Comparison of ENCODE assay signal across 34 cellular contexts in genomic region chr1:198535631-198536030, GRCh38. TPM values are rescaled to one million over a fixed set of nuclear protein-coding genes. Genes with fewer than 3 reads are reported as not detected.
DNase-seq lines count a peak whose midpoint lies in the region; ATAC-seq and TF ChIP-seq lines count a peak whose summit lies in the region.
"Had no signal": no experiment of that assay in that cellular context is flagged by ENCODE, and none has a peak within 500 bp of the region (broad histone marks: within the 10 kb centered on the region; RNA-seq: fewer than 3 reads in every experiment).

No MANE protein-coding gene starts in this region.

- DNase-seq in CD8-positive, alpha-beta T cell, result no peak
- no peak for DNase-seq in GM23338 (ENCODE audit: low spot score)
- DNase-seq in T-cell, result no peak
- DNase-seq in naive thymus-derived CD8-positive, alpha-beta T cell, result no peak
- DNase-seq in epidermal melanocyte (ENCODE audit: insufficient read length, low spot score), result no peak
- DNase-seq in activated CD4-positive, alpha-beta memory T cell treated with anti-CD3 and anti-CD28 coated beads, Interleukin-2, amount 10 ng/mL, durations not matched to agents 7 days and 5 days, result no peak
- no peak for DNase-seq in uterus
- DNase-seq: activated CD4-positive, alpha-beta T cell treated with anti-CD3 and anti-CD28 coated beads for 36 hours; activated naive CD4-positive, alpha-beta T cell treated with anti-CD3 and anti-CD28 coated beads, Interleukin-2, amount 10 ng/mL, durations not matched to agents 7 days and 5 days; activated T-cell treated with anti-CD3 and anti-CD28 coated beads, Interleukin-2, amount 50 U/mL, for 72 hours; aorta; Calu3; effector memory CD4-positive, alpha-beta T cell; erythroblast; head of caudate nucleus; kidney; NCI-H1048; NCI-H187; NCI-H526 treated with DMSO at 0.1 percent for 48 hours; stimulated activated CD4-positive, alpha-beta T cell treated with anti-CD3 and anti-CD28 coated beads, Interleukin-2, amount 100 ng/mL, for 24 hours; T-helper 17 cell; upper lobe of right lung had no signal

- H3K27ac ChIP-seq in CD8-positive, alpha-beta T cell (ENCODE audit: low read depth, low read length), result no peak overlapping the region
- H3K27ac ChIP-seq in GM23338 (ENCODE audit: low read depth) (no peak overlapping the region), uterus (no peak overlapping the region)
- H3K27ac ChIP-seq: coronary artery, parathyroid adenoma, SJSA1, upper lobe of right lung had no signal

- peak overlapping the region; percentile 56 for H3K27ac Mint-ChIP-seq in CD8-positive, alpha-beta T cell
- H3K27ac Mint-ChIP-seq in GM23338 (peak overlapping the region; percentile 21; the same call in 1 of the 2 replicates), T-cell (peak overlapping the region; percentile 64 to 76)
- H3K27ac Mint-ChIP-seq in naive thymus-derived CD8-positive, alpha-beta T cell, result peak overlapping the region in 8 of 10 donors; percentile 57 to 99 (median 82)
- H3K27ac Mint-ChIP-seq in activated CD4-positive, alpha-beta memory T cell treated with anti-CD3 and anti-CD28 coated beads, Interleukin-2, amount 10 ng/mL, durations not matched to agents 7 days and 5 days, result no peak overlapping the region
- H3K27ac Mint-ChIP-seq: mesothelial cell of epicardium, nephron had no signal

- CTCF ChIA-PET in CD8-positive, alpha-beta T cell (lab: Charles Lee), result interaction anchor here (1.2 to 2.5 kb wide), 6 partner anchors 12 to 146 kb away, joined by 3 to 7 read pairs (median 5); no protein-coding TSS in a partner anchor
- CTCF ChIA-PET in T-cell (lab: Charles Lee), result interaction anchor here in 1 of 2 donors (0.6 to 2.3 kb wide), 2 partner anchors 16 to 51 kb away, joined by 3 to 10 read pairs; no protein-coding TSS in a partner anchor
- CTCF ChIA-PET in activated CD4-positive, alpha-beta memory T cell treated with anti-CD3 and anti-CD28 coated beads, Interleukin-2, amount 10 ng/mL, durations not matched to agents 7 days and 5 days (lab: Charles Lee), result interaction anchor here (1.0 to 1.3 kb wide), 3 partner anchors 21 to 165 kb away, joined by 3 read pairs; no protein-coding TSS in a partner anchor

- peaks cover 68% of the 10 kb centered on the region for H3K4me1 ChIP-seq in CD8-positive, alpha-beta T cell (ENCODE audit: insufficient read depth, low read length)
- H3K4me1 ChIP-seq in GM23338 (ENCODE audit: insufficient read depth) (no peaks in the 10 kb centered on the region), uterus (no peaks in the 10 kb centered on the region)
- H3K4me1 ChIP-seq: parathyroid adenoma, SJSA1, upper lobe of right lung had no signal

- H3K9me3 Mint-ChIP-seq in CD8-positive, alpha-beta T cell, result no peaks in the 10 kb centered on the region
- no peaks in the 10 kb centered on the region for H3K9me3 Mint-ChIP-seq in GM23338
- peaks cover 0 to 8% (median 0%) of the 10 kb centered on the region in 3 donors for H3K9me3 Mint-ChIP-seq in T-cell
- peaks cover 0 to 23% (median 0%) of the 10 kb centered on the region in 9 donors for H3K9me3 Mint-ChIP-seq in naive thymus-derived CD8-positive, alpha-beta T cell
- H3K9me3 Mint-ChIP-seq in activated CD4-positive, alpha-beta memory T cell treated with anti-CD3 and anti-CD28 coated beads, Interleukin-2, amount 10 ng/mL, durations not matched to agents 7 days and 5 days, result peaks cover 8% of the 10 kb centered on the region
- H3K9me3 Mint-ChIP-seq: mesothelial cell of epicardium, nephron had no signal

- H3K4me3 ChIP-seq in CD8-positive, alpha-beta T cell (ENCODE audit: low read depth, low read length), result no peak overlapping the region
- H3K4me3 ChIP-seq in GM23338, result no peak overlapping the region
- H3K4me3 ChIP-seq in uterus, result no peak overlapping the region
- H3K4me3 ChIP-seq: BLaER1 treated with 17β-estradiol and CSF1 and Interleukin-3, amounts not matched to agents 10 nM and 100 nM; coronary artery; SJSA1; smooth muscle cell; upper lobe of right lung had no signal

- peaks cover 78% of the 10 kb centered on the region for H3K4me1 Mint-ChIP-seq in CD8-positive, alpha-beta T cell (ENCODE audit: low read depth)
- H3K4me1 Mint-ChIP-seq in GM23338, result peaks cover 13% of the 10 kb centered on the region; the same call in 2 of the 3 replicates
- peaks cover 74 to 94% (median 78%) of the 10 kb centered on the region in 3 donors for H3K4me1 Mint-ChIP-seq in T-cell
- peaks cover 34 to 83% (median 79%) of the 10 kb centered on the region in 4 donors for H3K4me1 Mint-ChIP-seq in naive thymus-derived CD8-positive, alpha-beta T cell
- H3K4me1 Mint-ChIP-seq in activated CD4-positive, alpha-beta memory T cell treated with anti-CD3 and anti-CD28 coated beads, Interleukin-2, amount 10 ng/mL, durations not matched to agents 7 days and 5 days, result peaks cover 33% of the 10 kb centered on the region

- no peak for ATAC-seq in CD8-positive, alpha-beta T cell
- ATAC-seq in GM23338 (no peak), T-cell (replicated peaks in 1 of 4) (no peak), GM21825 (IDR thresholded peaks at IDR 0.05; ENCODE audit: unreplicated experiment) (no peak)
- ATAC-seq in naive thymus-derived CD8-positive, alpha-beta T cell, result no peak
- ATAC-seq: activated CD4-positive, alpha-beta T cell treated with anti-CD3 and anti-CD28 coated beads for 36 hours; activated T-cell treated with anti-CD3 and anti-CD28 coated beads, Interleukin-2, amount 50 U/mL, for 72 hours; upper lobe of right lung had no signal

- no peak overlapping the region for H3K4me2 ChIP-seq in GM23338
- H3K4me2 ChIP-seq: smooth muscle cell had no signal

- 0 out of 2 replicates have a peak, but pooled peaks cover 10% of the 10 kb centered on the region for H3K9me2 ChIP-seq in GM23338 (ENCODE audit: insufficient read depth)

- POLR2A ChIA-PET in CD8-positive, alpha-beta T cell (lab: Charles Lee), result interaction anchor here (0.6 to 1.8 kb wide), 7 partner anchors 9 to 368 kb away, joined by 3 to 5 read pairs (median 4); no protein-coding TSS in a partner anchor
- POLR2A ChIA-PET in T-cell (lab: Charles Lee), result interaction anchor here (1.0 to 1.2 kb wide), 2 partner anchors 9 to 74 kb away, joined by 4 to 5 read pairs; no protein-coding TSS in a partner anchor
- POLR2A ChIA-PET in naive thymus-derived CD8-positive, alpha-beta T cell (lab: Charles Lee), result interaction anchor here (0.7 to 2.1 kb wide), 8 partner anchors 8 to 124 kb away, joined by 3 to 20 read pairs (median 5); no protein-coding TSS in a partner anchor
- POLR2A ChIA-PET in activated CD4-positive, alpha-beta memory T cell treated with anti-CD3 and anti-CD28 coated beads, Interleukin-2, amount 10 ng/mL, durations not matched to agents 7 days and 5 days (lab: Charles Lee), result interaction anchor here (0.7 to 2.3 kb wide), 8 partner anchors 8 to 120 kb away, joined by 3 to 8 read pairs (median 3); no protein-coding TSS in a partner anchor

- no peak overlapping the region for H2AFZ ChIP-seq in GM23338
- H2AFZ ChIP-seq: parathyroid adenoma had no signal

- peaks cover 7% of the 10 kb centered on the region for H3K36me3 Mint-ChIP-seq in CD8-positive, alpha-beta T cell
- no peaks in the 10 kb centered on the region for H3K36me3 Mint-ChIP-seq in GM23338 (ENCODE audit: low read depth)
- peaks cover 5% of the 10 kb centered on the region for H3K36me3 Mint-ChIP-seq in T-cell
- peaks cover 0 to 13% (median 7%) of the 10 kb centered on the region in 3 donors for H3K36me3 Mint-ChIP-seq in naive thymus-derived CD8-positive, alpha-beta T cell
- H3K36me3 Mint-ChIP-seq in activated CD4-positive, alpha-beta memory T cell treated with anti-CD3 and anti-CD28 coated beads, Interleukin-2, amount 10 ng/mL, durations not matched to agents 7 days and 5 days (ENCODE audit: low read depth), result peaks cover 14% of the 10 kb centered on the region
- H3K36me3 Mint-ChIP-seq: mesothelial cell of epicardium had no signal

- H3F3A ChIP-seq in GM23338 (replicated peaks; ENCODE audit: low read depth), result no peaks in the 10 kb centered on the region

- TF ChIP-seq CTCF in CD8-positive, alpha-beta T cell (IDR thresholded peaks at IDR 0.05), result no peak
- TF ChIP-seq CTCF in GM23338 (conservative IDR thresholded peaks at IDR 0.05; ENCODE audit: low read depth in 2 of 2) (no peak), uterus (IDR thresholded peaks at IDR 0.05) (no peak)

- H3K9me3 ChIP-seq in CD8-positive, alpha-beta T cell (ENCODE audit: low read length), result no peaks in the 10 kb centered on the region
- H3K9me3 ChIP-seq in uterus, result no peaks in the 10 kb centered on the region
- H3K9me3 ChIP-seq: BLaER1 treated with 17β-estradiol and CSF1 and Interleukin-3, amounts not matched to agents 10 nM and 100 nM; SJSA1; upper lobe of right lung had no signal

- no peaks in the 10 kb centered on the region for H3K79me2 ChIP-seq in GM23338 (replicated peaks; ENCODE audit: insufficient read depth)
- H3K79me2 ChIP-seq: parathyroid adenoma had no signal

- no peaks in the 10 kb centered on the region for H3K36me3 ChIP-seq in CD8-positive, alpha-beta T cell (ENCODE audit: insufficient read depth, low read length)
- H3K36me3 ChIP-seq in GM23338 (ENCODE audit: insufficient read depth), result no peaks in the 10 kb centered on the region
- H3K36me3 ChIP-seq in uterus, result no peaks in the 10 kb centered on the region
- H3K36me3 ChIP-seq: BLaER1 treated with 17β-estradiol and CSF1 and Interleukin-3, amounts not matched to agents 10 nM and 100 nM; SJSA1; upper lobe of right lung had no signal

- H3K27me3 ChIP-seq in CD8-positive, alpha-beta T cell (ENCODE audit: insufficient read depth, low read length), result no peaks in the 10 kb centered on the region
- H3K27me3 ChIP-seq in GM23338 (ENCODE audit: insufficient read depth) (no peaks in the 10 kb centered on the region), uterus (no peaks in the 10 kb centered on the region)
- H3K27me3 ChIP-seq: BLaER1 treated with 17β-estradiol and CSF1 and Interleukin-3, amounts not matched to agents 10 nM and 100 nM; SJSA1; upper lobe of right lung had no signal

- TF ChIP-seq POLR2A in uterus (IDR thresholded peaks at IDR 0.05), result no peak

- intact Hi-C loops in CD8-positive, alpha-beta T cell (cut with DNase I, micrococcal nuclease), result loop anchor here in 1 of 2 experiments (2.0 kb wide), 2 partner anchors 25 to 69 kb away; no protein-coding TSS in a partner anchor
- intact Hi-C loops in uterus (cut with DNase I; ENCODE audit: low total_unique reads), result no loop called here

- H3K4me3 Mint-ChIP-seq in CD8-positive, alpha-beta T cell, result no peak overlapping the region
- H3K4me3 Mint-ChIP-seq in GM23338 (no peak overlapping the region), T-cell (peak overlapping the region in 1 of 3 donors; percentile 16)
- H3K4me3 Mint-ChIP-seq in naive thymus-derived CD8-positive, alpha-beta T cell, result peak overlapping the region in 5 of 10 donors; percentile 11 to 62 (median 31)
- H3K4me3 Mint-ChIP-seq in activated CD4-positive, alpha-beta memory T cell treated with anti-CD3 and anti-CD28 coated beads, Interleukin-2, amount 10 ng/mL, durations not matched to agents 7 days and 5 days, result no peak overlapping the region
- H3K4me3 Mint-ChIP-seq: mesothelial cell of epicardium had no signal

- no peaks in the 10 kb centered on the region for H3K27me3 Mint-ChIP-seq in CD8-positive, alpha-beta T cell (ENCODE audit: low read depth)
- H3K27me3 Mint-ChIP-seq in GM23338 (ENCODE audit: insufficient read depth, low read depth, poor library complexity) (peaks cover 1% of the 10 kb centered on the region), T-cell (no peaks in the 10 kb centered on the region)
- H3K27me3 Mint-ChIP-seq in naive thymus-derived CD8-positive, alpha-beta T cell, result no peaks in the 10 kb centered on the region
- no peaks in the 10 kb centered on the region for H3K27me3 Mint-ChIP-seq in activated CD4-positive, alpha-beta memory T cell treated with anti-CD3 and anti-CD28 coated beads, Interleukin-2, amount 10 ng/mL, durations not matched to agents 7 days and 5 days
- H3K27me3 Mint-ChIP-seq: activated CD4-positive, alpha-beta T cell treated with anti-CD3 and anti-CD28 coated beads for 36 hours; activated naive CD4-positive, alpha-beta T cell treated with anti-CD3 and anti-CD28 coated beads, Interleukin-2, amount 10 ng/mL, durations not matched to agents 7 days and 5 days; T-helper 17 cell had no signal

- H4K20me1 ChIP-seq in GM23338 (replicated peaks; ENCODE audit: insufficient read depth), result no peaks in the 10 kb centered on the region
- H4K20me1 ChIP-seq: BLaER1 treated with 17β-estradiol and CSF1 and Interleukin-3, amounts not matched to agents 10 nM and 100 nM had no signal

RNA-seq across cellular contexts. Expression of gene ATP6V1G3, which starts 4.8 kb away (rescaled TPM):
- not detected for total RNA-seq in CD8-positive, alpha-beta T cell
- not detected in 2 replicates for total RNA-seq in GM23338 (2014; rRNA removed; shearing (Covaris generic))
- polyA plus RNA-seq in GM23338 (2016; fragmentation: Nextera tagmentation; extraction: Ambion mirVana), result not detected in 2 replicates
- total RNA-seq in T-cell (not detected), uterus (not detected)
- not detected for total RNA-seq in naive thymus-derived CD8-positive, alpha-beta T cell
- not detected for polyA plus RNA-seq in naive thymus-derived CD8-positive, alpha-beta T cell
- not detected for total RNA-seq in activated CD4-positive, alpha-beta memory T cell treated with anti-CD3 and anti-CD28 coated beads, Interleukin-2, amount 10 ng/mL, durations not matched to agents 7 days and 5 days
- total RNA-seq: activated CD4-positive, alpha-beta T cell treated with anti-CD3 and anti-CD28 coated beads for 36 hours; activated T-cell treated with anti-CD3 and anti-CD28 coated beads, Interleukin-2, amount 50 U/mL, for 72 hours; aorta; Calu3; cardiac septum; Daoy; liver; mesothelial cell of epicardium; SJSA1; smooth muscle cell; T-helper 17 cell; upper lobe of right lung had no signal
- polyA plus RNA-seq: AG04450, aorta, liver, smooth muscle cell had no signal
